In genomic region chr9:34072868-34073590, GRCh38 we compare ENCODE assay signal across 9 cellular contexts. TPM values are rescaled to one million over a fixed set of nuclear protein-coding genes. Genes with fewer than 3 reads are reported as not detected.
DNase-seq lines count a peak whose midpoint lies in the region; ATAC-seq and TF ChIP-seq lines count a peak whose summit lies in the region.
"Had no signal": no experiment of that assay in that cellular context is flagged by ENCODE, and none has a peak within 500 bp of the region (broad histone marks: within the 10 kb centered on the region; RNA-seq: fewer than 3 reads in every experiment).

No MANE protein-coding gene starts in this region.

- H3K36me3 ChIP-seq in upper lobe of right lung, result no peaks in the 10 kb centered on the region
- H3K36me3 ChIP-seq: BLaER1 had no signal

- DNase-seq in NCI-H2171 treated with DMSO at 0.1 percent for 48 hours (lab: John Stamatoyannopoulos, UW) (peak; percentile 52), NCI-H2171 (lab: John Stamatoyannopoulos, UW) (no peak), amniotic stem cell (lab: John Stamatoyannopoulos, UW) (peak; percentile 13), left colon (peak; percentile 24 to 44), upper lobe of right lung (no peak), hypothalamus (lab: John Stamatoyannopoulos, UW) (no peak)

- H3K4me1 ChIP-seq in upper lobe of right lung, result peaks cover 16% of the 10 kb centered on the region

- H3K9me3 ChIP-seq in upper lobe of right lung, result no peaks in the 10 kb centered on the region
- H3K9me3 ChIP-seq: BLaER1 had no signal

- H3K27me3 ChIP-seq in upper lobe of right lung, result no peaks in the 10 kb centered on the region
- H3K27me3 ChIP-seq: BLaER1 had no signal

- intact Hi-C loops in left colon (cut with DNase I, micrococcal nuclease) (loop anchor here in 1 of 2 donors (10.0 kb wide), 1 partner anchor 148 kb away; no protein-coding TSS in a partner anchor), upper lobe of right lung (cut with DNase I) (loop anchor here (10.0 kb wide), 1 partner anchor 148 kb away; no protein-coding TSS in a partner anchor)

- peak overlapping the region; percentile 64 for H3K27ac ChIP-seq in upper lobe of right lung
- H3K27ac ChIP-seq: BLaER1 had no signal

- no peak for TF ChIP-seq CTCF in upper lobe of right lung (IDR thresholded peaks at IDR 0.05)

- no peak overlapping the region for H3K4me3 ChIP-seq in upper lobe of right lung
- H3K4me3 ChIP-seq: BLaER1 had no signal

- peak; percentile 95 for ATAC-seq in left colon
- peak; percentile 90 for ATAC-seq in upper lobe of right lung
- ATAC-seq in GM18909 (IDR thresholded peaks at IDR 0.05; ENCODE audit: poor library complexity, unreplicated experiment), result no peak
- no peak for ATAC-seq in HG03520 (IDR thresholded peaks at IDR 0.05; ENCODE audit: unreplicated experiment)

RNA-seq across cellular contexts. Expression of gene UBAP2, which starts 24.3 kb away (rescaled TPM):
- total RNA-seq in left colon (10 to 100 TPM; 26.6 to 33.3 TPM), upper lobe of right lung (36.2 TPM)

RNA-seq across cellular contexts. Expression of gene DCAF12, which starts 53.5 kb away (rescaled TPM):
- total RNA-seq in left colon, result 10 to 100 TPM; 36.9 to 40.8 TPM
- total RNA-seq in upper lobe of right lung, result 31.6 TPM

Comparison
In these comparisons a context has a peak if more than half of its experiments do, and no peak if none do; other contexts are left out.
1. DNase-seq: peak in NCI-H2171 treated with DMSO at 0.1 percent for 48 hours (single experiment), amniotic stem cell (single experiment) and left colon (2 of 2); none in NCI-H2171 (single experiment), upper lobe of right lung (single experiment) and hypothalamus (0 of 51).
2. ATAC-seq: peak in left colon (single experiment) and upper lobe of right lung (single experiment); none in GM18909 (single experiment) and HG03520 (single experiment).